ENCODE assay signal across 13 cellular contexts in genomic region chr19:51807111-51807701, GRCh38. TPM values are rescaled to one million over a fixed set of nuclear protein-coding genes. Genes with fewer than 3 reads are reported as not detected.
A peak's percentile ranks its signal among the peaks of the same experiment; 100 is the strongest.
DNase-seq lines count a peak whose midpoint lies in the region; ATAC-seq and TF ChIP-seq lines count a peak whose summit lies in the region.
"Had no signal": no experiment of that assay in that cellular context is flagged by ENCODE, and none has a peak within 500 bp of the region (broad histone marks: within the 10 kb centered on the region; RNA-seq: fewer than 3 reads in every experiment).

No MANE protein-coding gene starts in this region.

- DNase-seq in CD14-positive monocyte (ENCODE audit: low spot score): peak; percentile 72
- peak; percentile 33 for DNase-seq in LNCaP clone FGC (ENCODE audit: low read depth)
- peak; percentile 16 to 43 for DNase-seq in left colon
- DNase-seq in tibial artery: no peak
- DNase-seq in endothelial cell (ENCODE audit: low spot score): no peak
- DNase-seq: foreskin melanocyte, midbrain, NCI-H82 had no signal

- H3K27ac ChIP-seq in VCaP (peak overlapping the region; percentile 72), tibial artery (no peak overlapping the region)

- no peak for ATAC-seq in left colon
- ATAC-seq in HG02840 (IDR thresholded peaks at IDR 0.05; ENCODE audit: low FRiP score, unreplicated experiment): no peak
- ATAC-seq in GM18498 (IDR thresholded peaks at IDR 0.05; ENCODE audit: unreplicated experiment): no peak
- ATAC-seq: sciatic nerve had no signal

- no peaks in the 10 kb centered on the region for H3K36me3 ChIP-seq in tibial artery

- no peaks in the 10 kb centered on the region for H3K4me1 ChIP-seq in tibial artery

- peaks cover 3 to 8% of the 10 kb centered on the region in 2 donors for H3K36me3 Mint-ChIP-seq in CD14-positive monocyte
- H3K36me3 Mint-ChIP-seq in endothelial cell (ENCODE audit: low read depth, unreplicated experiment): peaks cover 3% of the 10 kb centered on the region

- no peaks in the 10 kb centered on the region for H3K27me3 ChIP-seq in tibial artery

- no peak overlapping the region for H3K4me3 Mint-ChIP-seq in CD14-positive monocyte
- no peak overlapping the region for H3K4me3 Mint-ChIP-seq in endothelial cell (ENCODE audit: unreplicated experiment)
- H3K4me3 Mint-ChIP-seq: central memory CD8-positive, alpha-beta T cell had no signal

- H3K9me3 Mint-ChIP-seq in CD14-positive monocyte (peaks cover 0 to 4% (median 2%) of the 10 kb centered on the region in 7 donors), endothelial cell (ENCODE audit: unreplicated experiment) (peaks cover 15% of the 10 kb centered on the region)

- H3K4me1 Mint-ChIP-seq in CD14-positive monocyte (peaks cover 91% of the 10 kb centered on the region), endothelial cell (ENCODE audit: unreplicated experiment) (no peaks in the 10 kb centered on the region)
- H3K4me1 Mint-ChIP-seq: central memory CD8-positive, alpha-beta T cell had no signal

- H3K9me3 ChIP-seq in tibial artery: no peaks in the 10 kb centered on the region

- TF ChIP-seq CTCF in CD14-positive monocyte (IDR thresholded peaks at IDR 0.05) (no peak), LNCaP clone FGC (IDR thresholded peaks at IDR 0.05; ENCODE audit: control insufficient read depth, extremely low read depth, insufficient read depth) (0 out of 2 replicates have a peak, but pooled peaks have one; percentile 1), VCaP (conservative IDR thresholded peaks at IDR 0.05) (peak; percentile 31; the same call in 1 of the 2 replicates), tibial artery (IDR thresholded peaks at IDR 0.05) (no peak), endothelial cell (IDR thresholded peaks at IDR 0.05; ENCODE audit: unreplicated experiment) (no peak)

- H3K27ac Mint-ChIP-seq in CD14-positive monocyte (peak overlapping the region; percentile 30 to 86 (median 68)), endothelial cell (ENCODE audit: unreplicated experiment) (no peak overlapping the region)

- H3K27me3 Mint-ChIP-seq in CD14-positive monocyte (ENCODE audit: low read depth in 3 of 3) (peaks cover 0 to 2% (median 1%) of the 10 kb centered on the region in 3 donors), endothelial cell (ENCODE audit: unreplicated experiment) (no peaks in the 10 kb centered on the region)
- H3K27me3 Mint-ChIP-seq: central memory CD8-positive, alpha-beta T cell had no signal

- H3K4me3 ChIP-seq in LNCaP clone FGC (ENCODE audit: low read depth, low read length) (no peak overlapping the region), tibial artery (no peak overlapping the region)

- intact Hi-C loops in CD14-positive monocyte (cut with micrococcal nuclease) (no loop called here), left colon (cut with DNase I, micrococcal nuclease) (no loop called here), tibial artery (cut with DNase I; ENCODE audit: low total_unique reads) (no loop called here)

RNA-seq across cellular contexts. Expression of gene FPR3, which starts 12.2 kb away (rescaled TPM):
- polyA plus RNA-seq in CD14-positive monocyte: 1 to 10 TPM; 3.5 to 3.8 TPM
- total RNA-seq in left colon: 1 to 10 TPM; 2.0 to 7.5 TPM
- not detected for total RNA-seq in endothelial cell (ENCODE audit: unreplicated experiment)

RNA-seq across cellular contexts. Expression of gene FPR2, which starts 46.2 kb away (rescaled TPM):
- 100 to 1,000 TPM in 1 of 2 donors, 10 to 100 TPM in 1; 70.3 to 108 TPM for polyA plus RNA-seq in CD14-positive monocyte
- under 1 TPM in 1 of 2 donors, not detected in 1; 0.21 TPM for total RNA-seq in left colon
- 0.74 TPM for total RNA-seq in endothelial cell (ENCODE audit: unreplicated experiment)

RNA-seq across cellular contexts. Expression of gene FPR1, which starts 55.5 kb away (rescaled TPM):
- 1,000 to 10,000 TPM in 1 of 2 donors, 100 to 1,000 TPM in 1; 991 to 1,265 TPM for polyA plus RNA-seq in CD14-positive monocyte
- 1 to 10 TPM in 1 of 2 donors, under 1 TPM in 1; 0.67 to 1.3 TPM for total RNA-seq in left colon
- 0.67 TPM for total RNA-seq in endothelial cell (ENCODE audit: unreplicated experiment)

Comparison
In these comparisons a context has a peak if more than half of its experiments do, and no peak if none do; other contexts are left out.
1. DNase-seq: peak in CD14-positive monocyte (single experiment), LNCaP clone FGC (single experiment) and left colon (2 of 2); none in tibial artery (0 of 2) and endothelial cell (single experiment).
2. CTCF ChIP-seq: peak in LNCaP clone FGC (single experiment) and VCaP (single experiment); none in CD14-positive monocyte (single experiment), tibial artery (0 of 2) and endothelial cell (single experiment).